ENCODE assay signal across 21 cellular contexts in genomic region chr3:122928396-122929187, GRCh38.
"Had no signal": no experiment of that assay in that cellular context is flagged by ENCODE, and none has a peak within 500 bp of the region (broad histone marks: within the 10 kb centered on the region; RNA-seq: fewer than 3 reads in every experiment).

No MANE protein-coding gene starts in this region.

- H3K27ac ChIP-seq: ascending aorta, breast epithelium, gastrocnemius medialis, heart right ventricle, left lung, ovary, SK-N-MC, upper lobe of left lung had no signal

- ATAC-seq: activated CD8-positive, alpha-beta memory T cell treated with anti-CD3 and anti-CD28 coated beads, Interleukin-2, amount 10 ng/mL, durations not matched to agents 7 days and 5 days; esophagus mucosa; gastrocnemius medialis; left lung; stimulated activated naive CD8-positive, alpha-beta T cell treated with anti-CD3 and anti-CD28 coated beads, Interleukin-15, amount 100 ng/mL, for 72 hours; T-cell had no signal

- DNase-seq: activated CD4-positive, alpha-beta memory T cell treated with anti-CD3 and anti-CD28 coated beads, Interleukin-2, amount 10 ng/mL, durations not matched to agents 7 days and 5 days; activated CD4-positive, alpha-beta T cell treated with anti-CD3 and anti-CD28 coated beads for 48 hours; activated CD4-positive, CD25-positive, alpha-beta regulatory T cell; activated CD8-positive, alpha-beta memory T cell treated with anti-CD3 and anti-CD28 coated beads, Interleukin-2, amount 10 ng/mL, durations not matched to agents 7 days and 5 days; activated naive CD4-positive, alpha-beta T cell treated with Interleukin-2 at 50 U/mL for 16 hours; cerebellar nuclear complex; cortex of kidney; gastrocnemius medialis; heart right ventricle; left lung; ovary; stimulated activated CD4-positive, alpha-beta T cell treated with anti-CD3 and anti-CD28 coated beads, Interleukin-12 subunit alpha, Interleukin-12 subunit beta, amount 100 ng/mL, for 4 hours; stimulated activated CD4-positive, alpha-beta T cell treated with anti-CD3 and anti-CD28 coated beads, Interleukin-2, amount 100 ng/mL, for 24 hours; stimulated activated naive CD8-positive, alpha-beta T cell treated with anti-CD3 and anti-CD28 coated beads, Interleukin-15, amount 100 ng/mL, for 72 hours; T-cell; T-helper 9 cell had no signal

- H3K4me1 ChIP-seq: ascending aorta, breast epithelium, gastrocnemius medialis, left lung, upper lobe of left lung had no signal

- H3K27me3 ChIP-seq: ascending aorta, ovary, upper lobe of left lung had no signal

- H3K9me3 ChIP-seq: ascending aorta, breast epithelium, gastrocnemius medialis, heart right ventricle, left lung, ovary, upper lobe of left lung had no signal

- H3K36me3 ChIP-seq: ascending aorta, breast epithelium, gastrocnemius medialis, heart right ventricle, left lung, ovary, upper lobe of left lung had no signal

- H3K4me3 ChIP-seq: ascending aorta, breast epithelium, gastrocnemius medialis, heart right ventricle, left lung, ovary, SK-N-MC, upper lobe of left lung had no signal
